Comparison of ENCODE assay signal across 25 cellular contexts in genomic region chr2:236967499-236967783, GRCh38.
DNase-seq lines count a peak whose midpoint lies in the region; ATAC-seq and TF ChIP-seq lines count a peak whose summit lies in the region.
"Had no signal": no experiment of that assay in that cellular context is flagged by ENCODE, and none has a peak within 500 bp of the region (broad histone marks: within the 10 kb centered on the region; RNA-seq: fewer than 3 reads in every experiment).

No MANE protein-coding gene starts in this region.

- intact Hi-C loops in CD4-positive, alpha-beta T cell (cut with DNase I, micrococcal nuclease): no loop called here
- intact Hi-C loops in activated CD8-positive, alpha-beta T cell treated with anti-CD3 and anti-CD28 coated beads for 36 hours (cut with micrococcal nuclease): no loop called here
- intact Hi-C loops in naive thymus-derived CD4-positive, alpha-beta T cell (cut with micrococcal nuclease): loop anchor here in 1 of 2 donors (5.0 kb wide), 1 partner anchor 40 kb away; no protein-coding TSS in a partner anchor
- intact Hi-C loops in prostate gland (cut with DNase I): no loop called here
- intact Hi-C loops in esophagus squamous epithelium (cut with DNase I): no loop called here

- H3K9me3 Mint-ChIP-seq in CD4-positive, alpha-beta T cell: no peaks in the 10 kb centered on the region
- H3K9me3 Mint-ChIP-seq in activated CD8-positive, alpha-beta T cell treated with anti-CD3 and anti-CD28 coated beads for 36 hours: no peaks in the 10 kb centered on the region
- H3K9me3 Mint-ChIP-seq in naive thymus-derived CD4-positive, alpha-beta T cell: no peaks in the 10 kb centered on the region
- H3K9me3 Mint-ChIP-seq: dendritic cell treated with granulocyte-macrophage colony-stimulating factor and Interleukin-4, amounts not matched to agents 40 ng/mL and 50 ng/mL, for 4 days; neural progenitor cell; stimulated activated naive B cell treated with anti-CD40 and anti-IgM and Interleukin-4, amounts not matched to agents 10 μg/mL and 1 μg/mL and 100 μg/mL, for 72 hours had no signal

- no peak for TF ChIP-seq POLR2A in prostate gland (IDR thresholded peaks at IDR 0.05)
- TF ChIP-seq POLR2A in esophagus squamous epithelium (IDR thresholded peaks at IDR 0.05): no peak

- H3K4me1 ChIP-seq in BLaER1 treated with 17β-estradiol and CSF1 and Interleukin-3, amounts not matched to agents 10 nM and 100 nM: peaks cover 58 to 95% (median 77%) of the 10 kb centered on the region in 10 experiments
- peaks cover 16 to 41% of the 10 kb centered on the region in 2 donors for H3K4me1 ChIP-seq in naive thymus-derived CD4-positive, alpha-beta T cell (ENCODE audit: control insufficient read depth in 2 of 2, insufficient read depth in 2 of 2, low read length in 2 of 2)
- no peaks in the 10 kb centered on the region for H3K4me1 ChIP-seq in prostate gland (replicated peaks)
- H3K4me1 ChIP-seq in esophagus squamous epithelium: peaks cover 3 to 20% (median 14%) of the 10 kb centered on the region in 3 donors
- H3K4me1 ChIP-seq: testis, uterus had no signal

- no peak for TF ChIP-seq CTCF in CD4-positive, alpha-beta T cell (IDR thresholded peaks at IDR 0.05)
- TF ChIP-seq CTCF in activated CD8-positive, alpha-beta T cell treated with anti-CD3 and anti-CD28 coated beads for 36 hours (IDR thresholded peaks at IDR 0.05): no peak
- TF ChIP-seq CTCF in prostate gland (IDR thresholded peaks at IDR 0.05) (no peak), esophagus squamous epithelium (IDR thresholded peaks at IDR 0.05) (no peak)

- peak overlapping the region; percentile 81 to 97 (median 87) for H3K4me2 ChIP-seq in BLaER1 treated with 17β-estradiol and CSF1 and Interleukin-3, amounts not matched to agents 10 nM and 100 nM
- H3K4me2 ChIP-seq: neural progenitor cell, PC-9 had no signal

- peaks cover 0 to 7% (median 0%) of the 10 kb centered on the region in 11 experiments; a peak in 1 of 22 replicates for H3K9me3 ChIP-seq in BLaER1 treated with 17β-estradiol and CSF1 and Interleukin-3, amounts not matched to agents 10 nM and 100 nM (replicated peaks in 1 of 11)
- no peaks in the 10 kb centered on the region for H3K9me3 ChIP-seq in CD4-positive, alpha-beta T cell (ENCODE audit: control insufficient read depth, low read length)
- H3K9me3 ChIP-seq in naive thymus-derived CD4-positive, alpha-beta T cell (ENCODE audit: control insufficient read depth in 2 of 3, low read length in 3 of 3): no peaks in the 10 kb centered on the region
- no peaks in the 10 kb centered on the region for H3K9me3 ChIP-seq in prostate gland
- no peaks in the 10 kb centered on the region for H3K9me3 ChIP-seq in esophagus squamous epithelium
- H3K9me3 ChIP-seq: sigmoid colon, testis, uterus had no signal

- peak overlapping the region in 8 of 11 experiments; percentile 85 to 96 (median 90); a peak in 15 of 22 replicates for H3K27ac ChIP-seq in BLaER1 treated with 17β-estradiol and CSF1 and Interleukin-3, amounts not matched to agents 10 nM and 100 nM
- H3K27ac ChIP-seq in CD4-positive, alpha-beta T cell (ENCODE audit: low read depth, low read length): peak overlapping the region; percentile 2
- peak overlapping the region; percentile 85 for H3K27ac ChIP-seq in naive thymus-derived CD4-positive, alpha-beta T cell (ENCODE audit: low read depth, low read length)
- no peak overlapping the region for H3K27ac ChIP-seq in prostate gland
- H3K27ac ChIP-seq in esophagus squamous epithelium: peak overlapping the region in 1 of 4 donors; percentile 36
- H3K27ac ChIP-seq: neural progenitor cell, PC-9, testis, uterus, WERI-Rb-1 had no signal

- peak overlapping the region; percentile 96 for H3K27ac Mint-ChIP-seq in CD4-positive, alpha-beta T cell
- peak overlapping the region; percentile 41 for H3K27ac Mint-ChIP-seq in activated CD8-positive, alpha-beta T cell treated with anti-CD3 and anti-CD28 coated beads for 36 hours
- H3K27ac Mint-ChIP-seq in naive thymus-derived CD4-positive, alpha-beta T cell: peak overlapping the region; percentile 9 to 99 (median 95)
- H3K27ac Mint-ChIP-seq: dendritic cell treated with granulocyte-macrophage colony-stimulating factor and Interleukin-4, amounts not matched to agents 40 ng/mL and 50 ng/mL, for 4 days; IgD-negative memory B cell; neural progenitor cell; stimulated activated naive B cell treated with anti-CD40 and anti-IgM and Interleukin-4, amounts not matched to agents 10 μg/mL and 1 μg/mL and 100 μg/mL, for 72 hours had no signal

- POLR2A ChIA-PET in CD4-positive, alpha-beta T cell (lab: Charles Lee): no interaction called here
- POLR2A ChIA-PET in activated CD8-positive, alpha-beta T cell treated with anti-CD3 and anti-CD28 coated beads for 36 hours (lab: Charles Lee): no interaction called here
- POLR2A ChIA-PET in naive thymus-derived CD4-positive, alpha-beta T cell (lab: Charles Lee): no interaction called here

- no peaks in the 10 kb centered on the region for H3K36me3 Mint-ChIP-seq in CD4-positive, alpha-beta T cell (ENCODE audit: low read depth)
- no peaks in the 10 kb centered on the region for H3K36me3 Mint-ChIP-seq in activated CD8-positive, alpha-beta T cell treated with anti-CD3 and anti-CD28 coated beads for 36 hours (ENCODE audit: low read depth)
- no peaks in the 10 kb centered on the region for H3K36me3 Mint-ChIP-seq in naive thymus-derived CD4-positive, alpha-beta T cell
- H3K36me3 Mint-ChIP-seq: activated CD8-positive, alpha-beta memory T cell treated with anti-CD3 and anti-CD28 coated beads, Interleukin-2, amount 10 ng/mL, durations not matched to agents 7 days and 5 days; IgD-negative memory B cell; stimulated activated naive B cell treated with anti-CD40 and anti-IgM and Interleukin-4, amounts not matched to agents 10 μg/mL and 1 μg/mL and 100 μg/mL, for 72 hours had no signal

- H4K20me1 ChIP-seq in BLaER1 treated with 17β-estradiol and CSF1 and Interleukin-3, amounts not matched to agents 10 nM and 100 nM: no peaks in the 10 kb centered on the region

- no peaks in the 10 kb centered on the region for H3K27me3 ChIP-seq in BLaER1 treated with 17β-estradiol and CSF1 and Interleukin-3, amounts not matched to agents 10 nM and 100 nM
- H3K27me3 ChIP-seq in CD4-positive, alpha-beta T cell (ENCODE audit: control insufficient read depth, insufficient read depth, low read length): no peaks in the 10 kb centered on the region
- H3K27me3 ChIP-seq in naive thymus-derived CD4-positive, alpha-beta T cell (ENCODE audit: control insufficient read depth in 2 of 2, insufficient read depth in 2 of 2, low read length in 2 of 2): no peaks in the 10 kb centered on the region
- H3K27me3 ChIP-seq in prostate gland (replicated peaks; ENCODE audit: insufficient read depth) (no peaks in the 10 kb centered on the region), esophagus squamous epithelium (peaks cover 0 to 13% (median 0%) of the 10 kb centered on the region in 4 donors)
- H3K27me3 ChIP-seq: neural progenitor cell, sigmoid colon, testis, uterus had no signal

- no peak for DNase-seq in CD4-positive, alpha-beta T cell
- no peak for DNase-seq in activated CD8-positive, alpha-beta T cell treated with anti-CD3 and anti-CD28 coated beads for 36 hours
- DNase-seq in naive thymus-derived CD4-positive, alpha-beta T cell: no peak
- no peak for DNase-seq in prostate gland (ENCODE audit: low spot score)
- DNase-seq in esophagus squamous epithelium (lab: John Stamatoyannopoulos, UW): no peak
- DNase-seq: activated naive CD4-positive, alpha-beta T cell treated with anti-CD3 and anti-CD28 coated beads, Interleukin-2, amount 50 U/mL, for 16 hours; caudate nucleus; GOT3; NCI-H1092 treated with DMSO at 0.1 percent for 48 hours; NCI-H1930; NCI-H526 treated with DMSO at 0.1 percent for 48 hours; PC-9; posterior cingulate gyrus; SHP77; sigmoid colon; stimulated activated naive B cell treated with anti-CD40 and anti-IgM and Interleukin-4, amounts not matched to agents 10 μg/mL and 1 μg/mL and 100 μg/mL, for 72 hours; testis; uterus; WERI-Rb-1 had no signal

- H3K36me3 ChIP-seq in BLaER1 treated with 17β-estradiol and CSF1 and Interleukin-3, amounts not matched to agents 10 nM and 100 nM: no peaks in the 10 kb centered on the region; a peak in 1 of 22 replicates
- no peaks in the 10 kb centered on the region for H3K36me3 ChIP-seq in naive thymus-derived CD4-positive, alpha-beta T cell (ENCODE audit: control insufficient read depth in 2 of 3, insufficient read depth in 3 of 3, low read length in 3 of 3)
- no peaks in the 10 kb centered on the region for H3K36me3 ChIP-seq in prostate gland
- no peaks in the 10 kb centered on the region for H3K36me3 ChIP-seq in esophagus squamous epithelium
- H3K36me3 ChIP-seq: neural progenitor cell, sigmoid colon, uterus, WERI-Rb-1 had no signal

- peak overlapping the region; percentile 40 for H3K4me3 Mint-ChIP-seq in CD4-positive, alpha-beta T cell
- H3K4me3 Mint-ChIP-seq in activated CD8-positive, alpha-beta T cell treated with anti-CD3 and anti-CD28 coated beads for 36 hours: no peak overlapping the region
- H3K4me3 Mint-ChIP-seq in naive thymus-derived CD4-positive, alpha-beta T cell: peak overlapping the region in 6 of 10 donors; percentile 48 to 81 (median 78)
- H3K4me3 Mint-ChIP-seq: activated CD8-positive, alpha-beta memory T cell treated with anti-CD3 and anti-CD28 coated beads, Interleukin-2, amount 10 ng/mL, durations not matched to agents 7 days and 5 days; dendritic cell treated with granulocyte-macrophage colony-stimulating factor and Interleukin-4, amounts not matched to agents 40 ng/mL and 50 ng/mL, for 4 days; neural progenitor cell; stimulated activated naive B cell treated with anti-CD40 and anti-IgM and Interleukin-4, amounts not matched to agents 10 μg/mL and 1 μg/mL and 100 μg/mL, for 72 hours had no signal

- WGBS in prostate gland: 88% methylated on average over 4 of the region's 4 CpGs
- 81 to 89% methylated on average over 4 of the region's 4 CpGs for WGBS in esophagus squamous epithelium, 2 donors

- H3K9ac ChIP-seq in BLaER1 treated with 17β-estradiol and CSF1 and Interleukin-3, amounts not matched to agents 10 nM and 100 nM: peak overlapping the region in 5 of 11 experiments; percentile 79 to 88 (median 82); a peak in 7 of 22 replicates
- H3K9ac ChIP-seq: neural progenitor cell had no signal

- no peaks in the 10 kb centered on the region for H3K27me3 Mint-ChIP-seq in CD4-positive, alpha-beta T cell
- H3K27me3 Mint-ChIP-seq in activated CD8-positive, alpha-beta T cell treated with anti-CD3 and anti-CD28 coated beads for 36 hours: no peaks in the 10 kb centered on the region
- H3K27me3 Mint-ChIP-seq in naive thymus-derived CD4-positive, alpha-beta T cell: peaks cover 0 to 4% (median 0%) of the 10 kb centered on the region in 5 donors
- H3K27me3 Mint-ChIP-seq: activated CD8-positive, alpha-beta memory T cell treated with anti-CD3 and anti-CD28 coated beads, Interleukin-2, amount 10 ng/mL, durations not matched to agents 7 days and 5 days; IgD-negative memory B cell had no signal

- ATAC-seq in CD4-positive, alpha-beta T cell (ENCODE audit: poor library complexity): no peak
- no peak for ATAC-seq in activated CD8-positive, alpha-beta T cell treated with anti-CD3 and anti-CD28 coated beads for 36 hours
- ATAC-seq in naive thymus-derived CD4-positive, alpha-beta T cell: no peak
- no peak for ATAC-seq in HG03521 (IDR thresholded peaks at IDR 0.05; ENCODE audit: unreplicated experiment)
- ATAC-seq: stimulated activated naive B cell treated with anti-CD40 and anti-IgM and Interleukin-4, amounts not matched to agents 10 μg/mL and 1 μg/mL and 100 μg/mL, for 72 hours had no signal

- H3K4me3 ChIP-seq in BLaER1 treated with 17β-estradiol and CSF1 and Interleukin-3, amounts not matched to agents 10 nM and 100 nM: peak overlapping the region in 2 of 10 experiments; percentile 5 to 7; a peak in 2 of 20 replicates
- H3K4me3 ChIP-seq in naive thymus-derived CD4-positive, alpha-beta T cell (ENCODE audit: low read length): no peak overlapping the region
- H3K4me3 ChIP-seq in prostate gland (no peak overlapping the region), esophagus squamous epithelium (no peak overlapping the region)
- H3K4me3 ChIP-seq: neural progenitor cell, PC-9, sigmoid colon, testis, uterus had no signal

- H3K4me1 Mint-ChIP-seq in CD4-positive, alpha-beta T cell (ENCODE audit: low read depth): peaks cover 56% of the 10 kb centered on the region
- peaks cover 44% of the 10 kb centered on the region for H3K4me1 Mint-ChIP-seq in activated CD8-positive, alpha-beta T cell treated with anti-CD3 and anti-CD28 coated beads for 36 hours (ENCODE audit: low read depth)
- H3K4me1 Mint-ChIP-seq in naive thymus-derived CD4-positive, alpha-beta T cell: peaks cover 21 to 57% (median 41%) of the 10 kb centered on the region in 7 donors

- CTCF ChIA-PET in CD4-positive, alpha-beta T cell (lab: Charles Lee): no interaction called here
- CTCF ChIA-PET in activated CD8-positive, alpha-beta T cell treated with anti-CD3 and anti-CD28 coated beads for 36 hours (lab: Charles Lee): no interaction called here
- CTCF ChIA-PET in naive thymus-derived CD4-positive, alpha-beta T cell (lab: Charles Lee): no interaction called here

Comparison
In these comparisons a context has a peak if more than half of its experiments do, and no peak if none do; other contexts are left out.
1. H3K27ac ChIP-seq: peak in BLaER1 treated with 17β-estradiol and CSF1 and Interleukin-3, amounts not matched to agents 10 nM and 100 nM (8 of 11), CD4-positive, alpha-beta T cell (single experiment) and naive thymus-derived CD4-positive, alpha-beta T cell (single experiment); none in prostate gland (0 of 2).
2. H3K27ac Mint-ChIP-seq: peak in every context shown above with its lines; median percentile 96 in CD4-positive, alpha-beta T cell; 95 in naive thymus-derived CD4-positive, alpha-beta T cell; 41 in activated CD8-positive, alpha-beta T cell treated with anti-CD3 and anti-CD28 coated beads for 36 hours.